In genomic region chr12:79057540-79057939, GRCh38 we compare ENCODE assay signal across 28 cellular contexts.
DNase-seq lines count a peak whose midpoint lies in the region; ATAC-seq, FAIRE-seq and TF ChIP-seq lines count a peak whose summit lies in the region.
"Had no signal": no experiment of that assay in that cellular context is flagged by ENCODE, and none has a peak within 500 bp of the region (broad histone marks: within the 10 kb centered on the region; RNA-seq: fewer than 3 reads in every experiment).

No MANE protein-coding gene starts in this region.

- POLR2A ChIA-PET in A549 (lab: Yijun Ruan, JAX): interaction anchor here (0.5 to 1.2 kb wide), 2 partner anchors 193 to 324 kb away, joined by 3 to 4 read pairs; partner anchors contain the start of gene SYT1

- TF ChIP-seq RAD21 in A549 (conservative IDR thresholded peaks at IDR 0.05 in 1 of 2, IDR thresholded peaks at IDR 0.05 in 1 of 2): no peak

- H3K4me1 ChIP-seq in A549 (peaks cover 50% of the 10 kb centered on the region), OCI-LY3 (ENCODE audit: low read length) (peaks cover 42% of the 10 kb centered on the region)
- H3K4me1 ChIP-seq: ascending aorta, BLaER1, spleen, tibial artery had no signal

- no peak for TF ChIP-seq POLR2A in A549 (IDR thresholded peaks at IDR 0.05; ENCODE audit: low read length)
- TF ChIP-seq POLR2A in GM18505 (IDR thresholded peaks at IDR 0.05; ENCODE audit: borderline replicate concordance, extremely low read depth, insufficient read depth, insufficient read length): no peak

- H3K36me3 ChIP-seq in OCI-LY3 (replicated peaks; ENCODE audit: low read depth, low read length): no peaks in the 10 kb centered on the region
- H3K36me3 ChIP-seq: ascending aorta, spleen, tibial artery had no signal

- CTCF ChIA-PET in A549 (lab: Yijun Ruan, JAX): no interaction called here

- TF ChIP-seq CTCF in A549 (IDR thresholded peaks at IDR 0.05) (no peak), OCI-LY3 (IDR thresholded peaks at IDR 0.05; ENCODE audit: low read depth, low read length) (no peak)

- H3K9ac ChIP-seq in OCI-LY3 (ENCODE audit: low read length): no peak overlapping the region
- H3K9ac ChIP-seq: BLaER1 had no signal

- no peak for TF ChIP-seq EP300 in A549 (IDR thresholded peaks at IDR 0.05)

- H3K4me2 ChIP-seq in A549: peak overlapping the region; percentile 39
- peak overlapping the region; percentile 40 for H3K4me2 ChIP-seq in OCI-LY3 (ENCODE audit: low read length)
- H3K4me2 ChIP-seq: BLaER1, GM23338 had no signal

- no peak for DNase-seq in A549 (ENCODE audit: low read depth in 1 of 2, low spot score in 1 of 2)
- no peak for DNase-seq in activated CD4-positive, alpha-beta T cell treated with anti-CD3 and anti-CD28 coated beads, Interleukin-2, amount 50 U/mL, for 4 hours
- DNase-seq in mucosa of gallbladder (ENCODE audit: low spot score): no peak
- DNase-seq in NCI-H1436 (lab: John Stamatoyannopoulos, UW): no peak
- DNase-seq: 8988T; activated CD4-positive, alpha-beta T cell treated with anti-CD3 and anti-CD28 coated beads for 48 hours; activated CD8-positive, alpha-beta memory T cell treated with anti-CD3 and anti-CD28 coated beads, Interleukin-2, amount 10 ng/mL, durations not matched to agents 7 days and 5 days; central memory CD4-positive, alpha-beta T cell; COR-L47; dermis blood vessel endothelial cell; DMS79 treated with DMSO at 0.1 percent for 48 hours; head of caudate nucleus; NCI-H1092 treated with DMSO at 0.1 percent for 48 hours; NCI-H2081; NCI-H345; spleen; stimulated activated CD4-positive, alpha-beta T cell treated with anti-CD3 and anti-CD28 coated beads, Interleukin-4, amount 100 ng/mL, for 24 hours; T-helper 2 cell; tibial artery had no signal

- H3K4me3 ChIP-seq in A549: no peak overlapping the region
- no peak overlapping the region for H3K4me3 ChIP-seq in OCI-LY3 (ENCODE audit: low read length)
- H3K4me3 ChIP-seq: ascending aorta, BLaER1, GM23338, spleen, tibial artery had no signal

- no peaks in the 10 kb centered on the region for H3K27me3 ChIP-seq in OCI-LY3 (ENCODE audit: low read depth, low read length)
- H3K27me3 ChIP-seq: ascending aorta, BLaER1, spleen, tibial artery had no signal

- no peaks in the 10 kb centered on the region for H3K79me2 ChIP-seq in OCI-LY3 (ENCODE audit: low read length)

- no peak overlapping the region for H2AFZ ChIP-seq in OCI-LY3 (ENCODE audit: low read depth, low read length)
- H2AFZ ChIP-seq: GM23338 had no signal

- H3K27ac ChIP-seq in A549 (peak overlapping the region; percentile 66 to 69), OCI-LY3 (ENCODE audit: low read length) (peak overlapping the region; percentile 79)
- H3K27ac ChIP-seq: ascending aorta, BLaER1, spleen, tibial artery had no signal

- no peak for ATAC-seq in A549
- ATAC-seq in GM19467 (IDR thresholded peaks at IDR 0.05; ENCODE audit: unreplicated experiment): peak; percentile 41
- ATAC-seq in HG02763 (IDR thresholded peaks at IDR 0.05; ENCODE audit: unreplicated experiment): peak; percentile 49
- ATAC-seq in GM18505 (IDR thresholded peaks at IDR 0.05; ENCODE audit: unreplicated experiment): no peak
- ATAC-seq: activated CD8-positive, alpha-beta memory T cell treated with anti-CD3 and anti-CD28 coated beads, Interleukin-2, amount 10 ng/mL, durations not matched to agents 7 days and 5 days; GM23338 had no signal

- no peaks in the 10 kb centered on the region for H3K9me3 ChIP-seq in A549
- no peaks in the 10 kb centered on the region for H3K9me3 ChIP-seq in OCI-LY3 (ENCODE audit: insufficient read depth, low read length)
- H3K9me3 ChIP-seq: ascending aorta, BLaER1, spleen, tibial artery had no signal

- FAIRE-seq in A549 (lab: Jason Lieb, UNC): no peak
- FAIRE-seq: GM12892, HTR-8/SVneo had no signal

- no peaks in the 10 kb centered on the region for H4K20me1 ChIP-seq in OCI-LY3 (ENCODE audit: insufficient read depth, low read length)
- H4K20me1 ChIP-seq: BLaER1 had no signal

TF ChIP-seq in A549, 52 proteins besides CTCF, POLR2A, EP300 and RAD21:
- TF ChIP-seq HOXA7 (CRISPR knock-in tag; IDR thresholded peaks at IDR 0.05) (no peak), ATOH8 (CRISPR knock-in tag; IDR thresholded peaks at IDR 0.05; ENCODE audit: low read depth) (no peak), RNF2 (IDR thresholded peaks at IDR 0.05; ENCODE audit: borderline replicate concordance, low read depth) (no peak), NPAS2 (CRISPR knock-in tag; IDR thresholded peaks at IDR 0.05; ENCODE audit: borderline replicate concordance) (no peak), CHD4 (IDR thresholded peaks at IDR 0.05; ENCODE audit: borderline replicate concordance) (no peak), BHLHE40 (IDR thresholded peaks at IDR 0.05; ENCODE audit: low read depth, low read length) (no peak), RARB (CRISPR knock-in tag; IDR thresholded peaks at IDR 0.05) (no peak), TP53 (CRISPR knock-in tag; IDR thresholded peaks at IDR 0.05) (no peak), ZC3H11A (IDR thresholded peaks at IDR 0.05) (no peak), ZSCAN20 (CRISPR knock-in tag; IDR thresholded peaks at IDR 0.05) (no peak), POLR2AphosphoS2 (conservative IDR thresholded peaks at IDR 0.05; ENCODE audit: low read length) (no peak), ELK1 (IDR thresholded peaks at IDR 0.05; ENCODE audit: low read depth, low read length) (no peak), USF2 (IDR thresholded peaks at IDR 0.05) (no peak), ZFP36 (IDR thresholded peaks at IDR 0.05; ENCODE audit: borderline replicate concordance, partially characterized antibody) (no peak), HOXB5 (CRISPR knock-in tag; IDR thresholded peaks at IDR 0.05) (no peak), ESRRA (IDR thresholded peaks at IDR 0.05; ENCODE audit: borderline replicate concordance, low read length) (no peak), NFE2L2 (conservative IDR thresholded peaks at IDR 0.05; ENCODE audit: low read length) (no peak), ZNF302 (CRISPR knock-in tag; IDR thresholded peaks at IDR 0.05) (no peak)
- TF ChIP-seq, protein P1, sequence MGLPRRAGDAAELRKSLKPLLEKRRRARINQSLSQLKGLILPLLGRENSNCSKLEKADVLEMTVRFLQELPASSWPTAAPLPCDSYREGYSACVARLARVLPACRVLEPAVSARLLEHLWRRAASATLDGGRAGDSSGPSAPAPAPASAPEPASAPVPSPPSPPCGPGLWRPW (IDR thresholded peaks at IDR 0.05): no peak

Comparison
In these comparisons a context has a peak if more than half of its experiments do, and no peak if none do; other contexts are left out.
1. ATAC-seq: peak in GM19467 (single experiment) and HG02763 (single experiment); none in A549 (0 of 2) and GM18505 (single experiment).